ENCODE assay signal across 21 cellular contexts in the genomic region with DNA sequence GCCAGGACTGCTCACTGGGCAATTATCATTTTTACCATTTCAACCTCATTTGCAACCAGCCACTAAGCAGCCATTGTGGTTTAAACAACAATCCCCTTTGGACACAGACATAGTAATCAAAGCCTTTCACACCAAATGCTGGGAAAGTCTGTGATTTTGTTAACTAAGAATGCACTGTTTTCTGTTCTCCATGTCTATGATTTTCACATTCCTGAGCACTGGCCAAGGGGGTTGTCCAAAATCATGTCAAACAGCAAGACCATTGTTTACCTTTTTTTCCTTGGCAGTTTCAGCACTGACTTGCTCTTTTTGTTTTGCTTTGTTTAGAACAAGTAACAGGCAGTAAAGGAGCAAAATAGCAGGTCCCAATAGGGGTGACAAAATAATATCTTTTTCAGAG.
DNase-seq lines count a peak whose midpoint lies in the region; ATAC-seq and TF ChIP-seq lines count a peak whose summit lies in the region.
"Had no signal": no experiment of that assay in that cellular context is flagged by ENCODE, and none has a peak within 500 bp of the region (broad histone marks: within the 10 kb centered on the region; RNA-seq: fewer than 3 reads in every experiment).

No MANE protein-coding gene starts in this region.

- peak overlapping the region in 1 of 2 donors; percentile 25 for H3K27ac ChIP-seq in aorta (ENCODE audit: low read depth in 1 of 2, low read length in 2 of 2)
- no peak overlapping the region for H3K27ac ChIP-seq in PC-9

- H3K27me3 ChIP-seq in aorta (ENCODE audit: control insufficient read depth in 1 of 2, insufficient read depth in 2 of 2, low read length in 1 of 2) (no peaks in the 10 kb centered on the region), PC-9 (ENCODE audit: insufficient read depth, low read depth) (no peaks in the 10 kb centered on the region)
- H3K27me3 ChIP-seq: esophagus squamous epithelium had no signal

- peaks cover 6% of the 10 kb centered on the region for H3K27me3 Mint-ChIP-seq in activated CD8-positive, alpha-beta T cell treated with anti-CD3 and anti-CD28 coated beads for 36 hours
- peaks cover 5 to 11% (median 7%) of the 10 kb centered on the region in 3 donors for H3K27me3 Mint-ChIP-seq in CD14-positive monocyte (ENCODE audit: low read depth in 3 of 3)

- DNase-seq in EH (ENCODE audit: low read depth) = peak; percentile 53
- peak; percentile 22 for DNase-seq in astrocyte of the spinal cord (ENCODE audit: low read depth, low spot score)
- peak; percentile 94 for DNase-seq in foreskin melanocyte
- peak; percentile 60 for DNase-seq in retinal pigment epithelial cell (ENCODE audit: low read depth)
- no peak for DNase-seq in aorta
- no peak for DNase-seq in activated CD8-positive, alpha-beta T cell treated with anti-CD3 and anti-CD28 coated beads for 36 hours
- no peak for DNase-seq in PC-9
- no peak for DNase-seq in CD14-positive monocyte (ENCODE audit: low spot score)
- DNase-seq: activated naive CD4-positive, alpha-beta T cell treated with anti-CD3 and anti-CD28 coated beads, Interleukin-2, amount 50 U/mL, for 16 hours; activated T-cell treated with anti-CD3 and anti-CD28 coated beads for 4 hours; Caco-2; esophagus squamous epithelium; kidney; midbrain; NCI-H187 treated with DMSO at 0.1 percent for 48 hours; NCI-H446; right cardiac atrium; stimulated activated CD4-positive, alpha-beta T cell treated with anti-CD3 and anti-CD28 coated beads, Interleukin-1b, Interleukin-23, amount 100 ng/mL, for 48 hours; T-cell had no signal

- no peaks in the 10 kb centered on the region for H3K9me3 ChIP-seq in aorta (ENCODE audit: control insufficient read depth, low read length)
- no peaks in the 10 kb centered on the region for H3K9me3 ChIP-seq in PC-9 (ENCODE audit: insufficient read depth, low read depth)
- H3K9me3 ChIP-seq: Caco-2, esophagus squamous epithelium had no signal

- no peaks in the 10 kb centered on the region for H3K9me2 ChIP-seq in PC-9 (ENCODE audit: insufficient read depth)

- H3K36me3 Mint-ChIP-seq in activated CD8-positive, alpha-beta T cell treated with anti-CD3 and anti-CD28 coated beads for 36 hours (ENCODE audit: low read depth) = no peaks in the 10 kb centered on the region
- no peaks in the 10 kb centered on the region for H3K36me3 Mint-ChIP-seq in CD14-positive monocyte
- H3K36me3 Mint-ChIP-seq: T-cell had no signal

- H3K4me2 ChIP-seq in PC-9 = no peak overlapping the region

- POLR2A ChIA-PET in activated CD8-positive, alpha-beta T cell treated with anti-CD3 and anti-CD28 coated beads for 36 hours (lab: Charles Lee) = no interaction called here
- POLR2A ChIA-PET in PC-9 (lab: Charles Lee; ENCODE audit: unreplicated experiment) = no interaction called here

- no peaks in the 10 kb centered on the region for H3K79me2 ChIP-seq in PC-9 (ENCODE audit: low read depth)

- ATAC-seq in aorta (ENCODE audit: low FRiP score) = no peak
- ATAC-seq in activated CD8-positive, alpha-beta T cell treated with anti-CD3 and anti-CD28 coated beads for 36 hours = no peak
- ATAC-seq: T-cell had no signal

- H3K36me3 ChIP-seq in aorta (ENCODE audit: control insufficient read depth in 1 of 2, insufficient read depth in 2 of 2, low read length in 1 of 2) (no peaks in the 10 kb centered on the region), PC-9 (ENCODE audit: low read depth) (no peaks in the 10 kb centered on the region)
- H3K36me3 ChIP-seq: esophagus squamous epithelium had no signal

- H3K9me3 Mint-ChIP-seq in activated CD8-positive, alpha-beta T cell treated with anti-CD3 and anti-CD28 coated beads for 36 hours = peaks cover 5% of the 10 kb centered on the region
- peaks cover 0 to 10% (median 5%) of the 10 kb centered on the region in 7 donors for H3K9me3 Mint-ChIP-seq in CD14-positive monocyte

- H3K4me1 ChIP-seq in aorta (ENCODE audit: control insufficient read depth in 1 of 2, insufficient read depth in 2 of 2, low read length in 2 of 2) (peaks cover 2 to 4% of the 10 kb centered on the region in 2 donors), PC-9 (replicated peaks; ENCODE audit: insufficient read depth) (no peaks in the 10 kb centered on the region)
- H3K4me1 ChIP-seq: Caco-2 had no signal

- no peaks in the 10 kb centered on the region for H3K4me1 Mint-ChIP-seq in activated CD8-positive, alpha-beta T cell treated with anti-CD3 and anti-CD28 coated beads for 36 hours (ENCODE audit: low read depth)
- H3K4me1 Mint-ChIP-seq in CD14-positive monocyte = peaks cover 13% of the 10 kb centered on the region

- no peak for TF ChIP-seq CTCF in astrocyte of the spinal cord (IDR thresholded peaks at IDR 0.05; ENCODE audit: low read depth, low read length)
- TF ChIP-seq CTCF in retinal pigment epithelial cell (conservative IDR thresholded peaks at IDR 0.05; ENCODE audit: low read depth, low read length) = no peak
- TF ChIP-seq CTCF in activated CD8-positive, alpha-beta T cell treated with anti-CD3 and anti-CD28 coated beads for 36 hours (IDR thresholded peaks at IDR 0.05) = no peak
- TF ChIP-seq CTCF in PC-9 (conservative IDR thresholded peaks at IDR 0.05) = no peak
- no peak for TF ChIP-seq CTCF in CD14-positive monocyte (IDR thresholded peaks at IDR 0.05)

- BruUV-seq in PC-9 (replicated peaks; lab: Mats Ljungman, UMichigan) = no TSS peak

- no peak overlapping the region for H3K27ac Mint-ChIP-seq in activated CD8-positive, alpha-beta T cell treated with anti-CD3 and anti-CD28 coated beads for 36 hours
- H3K27ac Mint-ChIP-seq in CD14-positive monocyte = no peak overlapping the region
- H3K27ac Mint-ChIP-seq: stimulated activated naive CD8-positive, alpha-beta T cell treated with anti-CD3 and anti-CD28 coated beads, Interleukin-15, Interleukin-2, amounts not matched to agents 100 ng/mL and 50 ng/mL, for 24 hours; T-cell had no signal

- no peaks in the 10 kb centered on the region for H4K20me1 ChIP-seq in PC-9 (ENCODE audit: insufficient read depth)

- H3F3A ChIP-seq in PC-9 (ENCODE audit: insufficient read depth, low read depth) = no peaks in the 10 kb centered on the region

- no peak overlapping the region for H2AFZ ChIP-seq in PC-9

- CTCF ChIA-PET in activated CD8-positive, alpha-beta T cell treated with anti-CD3 and anti-CD28 coated beads for 36 hours (lab: Charles Lee) = interaction anchor here (1.3 to 1.4 kb wide), 2 partner anchors 132 to 138 kb away, joined by 4 read pairs; no protein-coding TSS in a partner anchor
- CTCF ChIA-PET in PC-9 (lab: Charles Lee) = no interaction called here

- no peak overlapping the region for H3K4me3 Mint-ChIP-seq in activated CD8-positive, alpha-beta T cell treated with anti-CD3 and anti-CD28 coated beads for 36 hours
- H3K4me3 Mint-ChIP-seq in CD14-positive monocyte = no peak overlapping the region
- H3K4me3 Mint-ChIP-seq: neural crest cell; stimulated activated naive CD8-positive, alpha-beta T cell treated with anti-CD3 and anti-CD28 coated beads, Interleukin-15, Interleukin-2, amounts not matched to agents 100 ng/mL and 50 ng/mL, for 24 hours; T-cell had no signal

- intact Hi-C loops in aorta (cut with DNase I) (no loop called here), PC-9 (cut with micrococcal nuclease; ENCODE audit: unreplicated experiment) (no loop called here), CD14-positive monocyte (cut with micrococcal nuclease) (no loop called here)
- intact Hi-C loops in activated CD8-positive, alpha-beta T cell treated with anti-CD3 and anti-CD28 coated beads for 36 hours (cut with micrococcal nuclease) = no loop called here

- in situ Hi-C loops in astrocyte of the spinal cord (cut with HindIII; ENCODE audit: low sequenced_read_pairs) = no loop called here

- H3K4me3 ChIP-seq in astrocyte of the spinal cord (ENCODE audit: low read depth, low read length) (no peak overlapping the region), retinal pigment epithelial cell (ENCODE audit: low read length) (no peak overlapping the region), aorta (ENCODE audit: low read length in 2 of 2) (no peak overlapping the region), PC-9 (no peak overlapping the region)
- H3K4me3 ChIP-seq: esophagus squamous epithelium had no signal

Comparison
In these comparisons a context has a peak if more than half of its experiments do, and no peak if none do; other contexts are left out.
1. DNase-seq: peak in EH (single experiment), astrocyte of the spinal cord (single experiment), foreskin melanocyte (single experiment) and retinal pigment epithelial cell (single experiment); none in aorta (0 of 2), activated CD8-positive, alpha-beta T cell treated with anti-CD3 and anti-CD28 coated beads for 36 hours (single experiment), PC-9 (0 of 2) and CD14-positive monocyte (single experiment).